8 cellular contexts compared by ENCODE assay signal in the genomic region with DNA sequence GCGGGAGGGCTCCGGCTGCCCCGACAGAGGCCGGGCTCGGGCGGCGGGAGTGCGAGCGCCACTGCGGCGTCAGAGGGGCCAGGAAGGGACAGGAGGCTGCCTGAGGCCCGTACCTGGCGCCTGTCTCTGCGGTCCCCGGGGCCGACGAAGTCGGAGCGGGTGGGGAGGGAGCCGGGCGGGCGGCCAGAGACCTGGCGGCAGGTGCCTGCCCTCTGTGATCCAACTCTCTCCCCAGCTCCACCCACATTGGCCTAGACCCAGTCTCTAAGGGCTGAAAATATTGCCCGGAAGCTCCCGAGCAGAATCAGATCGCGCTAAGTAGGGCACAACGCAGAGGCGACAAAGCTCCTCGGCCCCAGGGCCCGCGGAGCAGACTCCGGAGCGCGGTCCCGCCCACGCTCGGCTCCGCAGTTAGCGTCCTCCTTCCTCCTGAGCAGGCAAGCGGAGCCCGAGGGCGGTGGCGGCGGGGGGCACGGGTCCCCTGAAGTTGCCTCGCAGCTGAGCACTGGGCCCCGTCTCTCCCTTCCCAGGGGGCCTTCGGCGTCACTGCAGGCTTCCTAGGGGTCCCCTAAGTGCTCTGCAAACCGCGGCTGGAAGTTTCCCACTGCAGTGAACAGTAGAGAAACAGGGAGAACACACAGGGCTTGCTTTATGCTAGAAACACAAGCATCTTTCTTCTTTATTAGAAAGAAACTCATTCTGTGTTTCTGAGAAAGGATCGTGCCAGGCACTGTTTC.
DNase-seq lines count a peak whose midpoint lies in the region; ATAC-seq and TF ChIP-seq lines count a peak whose summit lies in the region.

A gene (plus strand): TSS at position 307 of the 737 bp plus-strand sequence. CDS start 906 bp downstream, outside the sequence.

- POLR2A ChIA-PET in RWPE1 (lab: Yijun Ruan, JAX; ENCODE audit: low non-redundant PET): no interaction called here

- DNase-seq in CMK (ENCODE audit: low read depth) (peak; percentile 80), HL-60 (ENCODE audit: low read depth in 1 of 2, low spot score in 1 of 2) (peak; percentile 72 to 75), RWPE1 (ENCODE audit: low spot score) (peak; percentile 56), activated gamma-delta T cell treated with Interleukin-2 at 50 U/mL for 16 hours (peak; percentile 52), foreskin melanocyte (peak; percentile 76)

- CTCF ChIA-PET in RWPE1 (lab: Yijun Ruan, JAX): interaction anchor here (0.5 to 2.8 kb wide), 8 partner anchors 17 to 651 kb away, joined by 3 to 10 read pairs (median 4); a partner anchor contains a TSS

- H3K9me3 ChIP-seq in neuron (ENCODE audit: low read length): no peaks in the 10 kb centered on the region
- H3K9me3 ChIP-seq in subcutaneous abdominal adipose tissue (ENCODE audit: control insufficient read depth in 5 of 5, low read length in 5 of 5): no peaks in the 10 kb centered on the region

- peaks cover 23% of the 10 kb centered on the region for H3K36me3 ChIP-seq in neuron (ENCODE audit: insufficient read depth, low read length)
- peaks cover 0 to 34% (median 33%) of the 10 kb centered on the region in 5 donors for H3K36me3 ChIP-seq in subcutaneous abdominal adipose tissue (ENCODE audit: control insufficient read depth in 5 of 5, insufficient read depth in 5 of 5, low read length in 5 of 5)

- H3K9ac ChIP-seq in subcutaneous abdominal adipose tissue (ENCODE audit: low read length in 5 of 5): peak within 1 kb of the TSS; percentile 85 to 97 (median 91)

- TF ChIP-seq CTCF in HL-60 (IDR thresholded peaks at IDR 0.05; ENCODE audit: insufficient read depth, low read length) (no peak), RWPE1 (conservative IDR thresholded peaks at IDR 0.05; ENCODE audit: low read depth) (no peak)

- H3K4me3 ChIP-seq in HL-60 (replicated peaks; ENCODE audit: insufficient read depth, low read length): peak within 1 kb of the TSS; percentile 67
- H3K4me3 ChIP-seq in neuron (ENCODE audit: low read length): peak within 1 kb of the TSS; percentile 54
- H3K4me3 ChIP-seq in subcutaneous abdominal adipose tissue (ENCODE audit: low read depth in 1 of 5, low read length in 5 of 5): peak within 1 kb of the TSS; percentile 67 to 87 (median 82)

- peak within 1 kb of the TSS; percentile 91 for H3K27ac ChIP-seq in HL-60 (replicated peaks)
- H3K27ac ChIP-seq in RWPE1: peak within 1 kb of the TSS; percentile 84
- peak within 1 kb of the TSS; percentile 82 for H3K27ac ChIP-seq in subcutaneous abdominal adipose tissue (ENCODE audit: low read depth, low read length)

- H3K27me3 ChIP-seq in HL-60 (ENCODE audit: insufficient read depth, poor library complexity, severe bottlenecking) (no peaks in the 10 kb centered on the region), neuron (ENCODE audit: insufficient read depth, low read length) (no peaks in the 10 kb centered on the region), subcutaneous abdominal adipose tissue (ENCODE audit: control insufficient read depth in 5 of 5, insufficient read depth in 4 of 5, low read length in 5 of 5) (no peaks in the 10 kb centered on the region)

- H3K4me1 ChIP-seq in neuron (ENCODE audit: insufficient read depth, low read length) (peaks cover 13% of the 10 kb centered on the region), subcutaneous abdominal adipose tissue (ENCODE audit: control insufficient read depth in 5 of 5, insufficient read depth in 5 of 5, low read length in 5 of 5) (peaks cover 7 to 44% (median 34%) of the 10 kb centered on the region in 5 donors)

- H2AFZ ChIP-seq in neuron (ENCODE audit: low read depth, low read length): peak within 1 kb of the TSS; percentile 98

- ATAC-seq in GM19463 (IDR thresholded peaks at IDR 0.05; ENCODE audit: unreplicated experiment): peak; percentile 47

Comparison
In these comparisons a context has a peak if more than half of its experiments do, and no peak if none do; other contexts are left out.
1. Peak in every context shown above with its lines: DNase-seq, ATAC-seq, H3K4me3 ChIP-seq and H3K27ac ChIP-seq.